ENCODE assay signal across 8 cellular contexts in the genomic region with DNA sequence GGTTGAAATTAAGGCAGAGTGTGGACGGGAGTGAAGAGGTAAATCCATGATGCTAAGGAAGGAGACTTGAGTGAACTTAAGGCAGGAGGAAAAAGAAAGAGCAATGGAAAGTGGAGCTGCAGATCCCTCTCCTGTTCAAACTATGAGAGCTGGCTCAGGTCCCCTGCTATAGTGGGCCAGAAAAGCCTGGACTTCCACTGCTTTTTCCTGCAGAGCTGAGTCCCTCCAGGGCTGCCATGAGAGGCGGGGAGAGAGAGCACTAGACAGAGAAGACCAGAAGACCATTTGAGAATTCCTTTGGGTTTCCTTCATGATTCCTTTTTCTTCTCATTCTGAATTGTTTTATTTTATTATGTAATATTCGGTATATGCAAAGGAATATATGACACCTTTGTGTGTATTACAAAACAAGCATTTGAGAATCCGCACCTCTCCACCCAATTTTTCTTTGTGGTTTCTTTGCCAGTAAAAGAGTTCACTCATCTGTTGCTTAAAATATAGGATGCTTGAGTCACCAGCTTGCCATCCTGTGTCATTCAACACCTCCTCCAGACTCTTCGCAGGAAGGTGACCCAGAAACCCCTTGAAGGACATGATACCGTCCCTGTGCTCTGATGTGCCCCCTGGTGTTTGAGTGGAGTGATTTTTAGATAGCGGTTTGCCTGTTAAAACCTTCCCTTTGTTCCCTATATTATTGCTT. TPM values are rescaled to one million over a fixed set of nuclear protein-coding genes. Genes with fewer than 3 reads are reported as not detected.
DNase-seq lines count a peak whose midpoint lies in the region; ATAC-seq and TF ChIP-seq lines count a peak whose summit lies in the region.

No MANE protein-coding gene starts in this region.

- peaks cover 57% of the 10 kb centered on the region for H3K36me3 ChIP-seq in OCI-LY7 (ENCODE audit: insufficient read depth, low read length)
- no peaks in the 10 kb centered on the region for H3K36me3 ChIP-seq in esophagus muscularis mucosa
- no peaks in the 10 kb centered on the region for H3K36me3 ChIP-seq in upper lobe of left lung

- H4K20me1 ChIP-seq in OCI-LY7 (ENCODE audit: insufficient read depth, low read length): peaks cover 8% of the 10 kb centered on the region; the same call in 1 of the 2 replicates

- no peak overlapping the region for H2AFZ ChIP-seq in OCI-LY7 (ENCODE audit: low read length)

- intact Hi-C loops in OCI-LY7 (cut with micrococcal nuclease; ENCODE audit: unreplicated experiment) (loop anchor here (1.0 kb wide), 1 partner anchor 23 kb away; no protein-coding TSS in a partner anchor), esophagus muscularis mucosa (cut with DNase I) (no loop called here), posterior vena cava (cut with DNase I) (no loop called here)

- peak; percentile 46 to 59 for ATAC-seq in upper lobe of left lung (ENCODE audit: low FRiP score in 2 of 2)

- H3K9me2 ChIP-seq in OCI-LY7 (ENCODE audit: insufficient read depth, low read length): no peaks in the 10 kb centered on the region

- CTCF ChIA-PET in OCI-LY7 (lab: Charles Lee; ENCODE audit: unreplicated experiment): no interaction called here

- peaks cover 100% of the 10 kb centered on the region for H3K79me2 ChIP-seq in OCI-LY7 (ENCODE audit: insufficient read depth, low read depth, low read length)

- H3K4me2 ChIP-seq in OCI-LY7 (ENCODE audit: low read length): peak overlapping the region; percentile 98

- DNase-seq in A172 (ENCODE audit: low spot score) (peak; percentile 85), GM13976 (ENCODE audit: low spot score) (peak; percentile 63), OCI-LY7 (ENCODE audit: low spot score) (peak; percentile 81), activated T-cell treated with anti-CD3 and anti-CD28 coated beads for 24 hours (ENCODE audit: low read depth) (peak; percentile 79), esophagus muscularis mucosa (ENCODE audit: extremely low spot score) (no peak), non-pigmented ciliary epithelial cell (ENCODE audit: low read depth) (peak; percentile 45), upper lobe of left lung (peak in 1 of 2 donors; percentile 40), posterior vena cava (ENCODE audit: low spot score) (no peak)

- H3K9me3 ChIP-seq in OCI-LY7 (ENCODE audit: low read length) (no peaks in the 10 kb centered on the region; the same call in 1 of the 2 replicates), esophagus muscularis mucosa (no peaks in the 10 kb centered on the region), upper lobe of left lung (no peaks in the 10 kb centered on the region)

- H3K27me3 ChIP-seq in esophagus muscularis mucosa: no peaks in the 10 kb centered on the region
- no peaks in the 10 kb centered on the region for H3K27me3 ChIP-seq in upper lobe of left lung

- peaks cover 82% of the 10 kb centered on the region for H3K4me1 ChIP-seq in OCI-LY7 (ENCODE audit: insufficient read depth, low read length, poor library complexity, severe bottlenecking)
- peaks cover 25 to 57% (median 47%) of the 10 kb centered on the region in 4 donors for H3K4me1 ChIP-seq in esophagus muscularis mucosa
- H3K4me1 ChIP-seq in upper lobe of left lung: peaks cover 17 to 41% (median 21%) of the 10 kb centered on the region in 4 donors

- TF ChIP-seq EP300 in esophagus muscularis mucosa (IDR thresholded peaks at IDR 0.05) (no peak), upper lobe of left lung (IDR thresholded peaks at IDR 0.05) (no peak)

- TF ChIP-seq POLR2A in esophagus muscularis mucosa (IDR thresholded peaks at IDR 0.05; ENCODE audit: low read depth): no peak
- no peak for TF ChIP-seq POLR2A in upper lobe of left lung (IDR thresholded peaks at IDR 0.05)

- in situ Hi-C loops in GM13976 (cut with MboI; ENCODE audit: low sequenced_read_pairs, unreplicated experiment): no loop called here

- no peak overlapping the region for H3K4me3 ChIP-seq in OCI-LY7 (ENCODE audit: low read depth, low read length, poor library complexity, severe bottlenecking)
- no peak overlapping the region for H3K4me3 ChIP-seq in esophagus muscularis mucosa
- no peak overlapping the region for H3K4me3 ChIP-seq in upper lobe of left lung

- WGBS in esophagus muscularis mucosa: 57% methylated on average over 7 of the region's 7 CpGs
- 59 to 60% methylated on average over 7 of the region's 7 CpGs for WGBS in upper lobe of left lung, 2 donors

- POLR2A ChIA-PET in OCI-LY7 (lab: Charles Lee): interaction anchor here (1.7 kb wide), 1 partner anchor 25 kb away, joined by 4 read pairs; the partner anchor contains the start of gene SREBF2

- BruUV-seq in OCI-LY7 (replicated peaks; lab: Mats Ljungman, UMichigan): no TSS peak

- H3K27ac ChIP-seq in OCI-LY7 (ENCODE audit: low read depth, low read length, poor library complexity, severe bottlenecking) (peak overlapping the region; percentile 98), esophagus muscularis mucosa (replicated peaks in 1 of 4) (peak overlapping the region; percentile 27 to 55 (median 42)), upper lobe of left lung (peak overlapping the region in 3 of 4 donors; percentile 7 to 54 (median 42))

- TF ChIP-seq CTCF in GM13976 (IDR thresholded peaks at IDR 0.05; ENCODE audit: borderline replicate concordance, control extremely low read depth, extremely low read depth, insufficient read depth, missing control alignments): peak; percentile 59
- peak; percentile 94 for TF ChIP-seq CTCF in OCI-LY7 (conservative IDR thresholded peaks at IDR 0.05; ENCODE audit: low read length)
- peak; percentile 57 to 65 (median 59) for TF ChIP-seq CTCF in esophagus muscularis mucosa (IDR thresholded peaks at IDR 0.05)
- peak; percentile 33 to 57 (median 47) for TF ChIP-seq CTCF in upper lobe of left lung (IDR thresholded peaks at IDR 0.05)

RNA-seq across cellular contexts. Expression of gene SREBF2, which starts 24.4 kb away (rescaled TPM):
- 15.8 and 17.7 TPM in 2 replicates for total RNA-seq in A172 (2014; rRNA removed; shearing (Covaris generic))
- 132 and 167 TPM in 2 replicates for total RNA-seq in OCI-LY7 (2014; rRNA removed; shearing (Covaris generic))
- 312 and 330 TPM in 2 replicates for total RNA-seq in OCI-LY7 (2022)
- 10 to 100 TPM; 56.4 to 97.7 (median 57.2) TPM for total RNA-seq in esophagus muscularis mucosa
- 100 to 1,000 TPM; 124 to 175 (median 145) TPM for total RNA-seq in upper lobe of left lung
- total RNA-seq in posterior vena cava: 10 to 100 TPM; 48.3 to 52.0 TPM

RNA-seq across cellular contexts. Expression of gene CCDC134, which starts 56.8 kb away (rescaled TPM):
- 5.7 and 6.2 TPM in 2 replicates for total RNA-seq in A172 (2014; rRNA removed; shearing (Covaris generic))
- 21.7 and 23.8 TPM in 2 replicates for total RNA-seq in OCI-LY7 (2014; rRNA removed; shearing (Covaris generic))
- total RNA-seq in OCI-LY7 (2022) (17.3 and 17.4 TPM in 2 replicates), esophagus muscularis mucosa (10 to 100 TPM in 1 of 4 donors, 1 to 10 TPM in 3; 7.0 to 10.8 (median 8.7) TPM), upper lobe of left lung (10 to 100 TPM in 2 of 6 donors, 1 to 10 TPM in 4; 5.5 to 12.6 (median 8.8) TPM), posterior vena cava (1 to 10 TPM; 5.1 to 5.7 TPM)

RNA-seq across cellular contexts. Expression of gene SHISA8, which starts 57.6 kb away (rescaled TPM):
- total RNA-seq in A172 (2014; rRNA removed; shearing (Covaris generic)): not detected in 2 replicates
- not detected in 2 replicates for total RNA-seq in OCI-LY7 (2014; rRNA removed; shearing (Covaris generic))
- 0.61 and 0.74 TPM in 2 replicates for total RNA-seq in OCI-LY7 (2022)
- total RNA-seq in esophagus muscularis mucosa: under 1 TPM in 1 of 4 donors, not detected in 3; 0.83 TPM
- total RNA-seq in upper lobe of left lung: under 1 TPM in 1 of 6 donors, not detected in 5; 0.17 TPM
- not detected for total RNA-seq in posterior vena cava

Comparison
In these comparisons a context has a peak if more than half of its experiments do, and no peak if none do; other contexts are left out.
1. DNase-seq: peak in A172 (single experiment), GM13976 (single experiment), OCI-LY7 (single experiment), activated T-cell treated with anti-CD3 and anti-CD28 coated beads for 24 hours (single experiment) and non-pigmented ciliary epithelial cell (single experiment); none in esophagus muscularis mucosa (single experiment) and posterior vena cava (single experiment).
2. H3K27ac ChIP-seq: peak in every context shown above with its lines; median percentile 98 in OCI-LY7; 42 in esophagus muscularis mucosa; 42 in upper lobe of left lung.
3. Peak in every context shown above with its lines, with median percentiles within 50 percentile points of each other: CTCF ChIP-seq.